ENCODE assay signal across 10 cellular contexts in the genomic region with DNA sequence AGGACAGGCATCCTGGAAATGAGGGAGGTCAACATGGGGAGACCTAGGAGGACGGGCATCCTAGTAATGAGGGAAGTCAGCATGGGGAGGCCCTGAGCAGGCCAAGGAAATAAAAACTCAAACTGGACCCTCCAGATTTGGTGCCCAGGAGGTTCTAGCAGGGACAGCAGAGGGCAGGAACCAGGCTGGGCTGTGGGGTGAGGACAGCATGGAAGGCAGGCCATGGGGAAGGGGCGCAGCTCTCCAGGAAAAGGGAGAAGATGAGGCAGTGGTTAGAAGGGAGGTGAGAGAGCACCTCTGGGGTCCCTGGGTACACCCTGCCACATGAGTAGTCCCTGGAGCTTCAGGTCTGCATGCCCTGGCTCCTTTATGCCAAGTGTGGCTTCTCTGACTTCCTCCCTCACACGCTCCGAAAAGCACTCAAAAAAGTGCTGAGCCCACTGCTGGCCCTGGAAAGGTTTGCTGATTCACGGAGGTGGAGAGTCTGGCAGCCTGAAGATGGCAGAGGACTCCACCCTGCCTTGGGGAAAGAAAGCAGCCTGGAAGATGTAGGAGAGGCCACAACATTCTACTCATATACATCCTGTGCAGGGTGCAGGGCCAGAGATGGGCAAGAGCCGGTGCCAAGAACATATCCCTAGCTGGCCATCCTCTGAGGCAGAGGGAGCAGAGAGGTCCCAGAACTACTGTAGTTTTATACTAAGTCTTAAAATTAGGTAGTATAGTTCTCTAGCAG.
DNase-seq lines count a peak whose midpoint lies in the region; ATAC-seq and TF ChIP-seq lines count a peak whose summit lies in the region.
"Had no signal": no experiment of that assay in that cellular context is flagged by ENCODE, and none has a peak within 500 bp of the region (broad histone marks: within the 10 kb centered on the region; RNA-seq: fewer than 3 reads in every experiment).

No MANE protein-coding gene starts in this region.

- H3K4me3 ChIP-seq in muscle layer of colon (ENCODE audit: low read depth in 1 of 2, low read length in 2 of 2) = peak overlapping the region in 1 of 2 donors; percentile 17
- H3K4me3 ChIP-seq: GM12878 had no signal

- no peaks in the 10 kb centered on the region for H3K36me3 Mint-ChIP-seq in natural killer cell treated with Interleukin-12 subunit alpha and Interleukin-12 subunit beta and Interleukin-15 and Interleukin-18, amount 100 ng/mL, for 72 hours
- H3K36me3 Mint-ChIP-seq in natural killer cell = no peaks in the 10 kb centered on the region
- H3K36me3 Mint-ChIP-seq in stimulated activated effector memory CD8-positive, alpha-beta T cell treated with anti-CD3 and anti-CD28 coated beads, Interleukin-12 subunit alpha, Interleukin-12 subunit beta, amount 100 ng/mL, for 72 hours = no peaks in the 10 kb centered on the region

- H3K9me3 Mint-ChIP-seq in natural killer cell treated with Interleukin-12 subunit alpha and Interleukin-12 subunit beta and Interleukin-15 and Interleukin-18, amount 100 ng/mL, for 72 hours = no peaks in the 10 kb centered on the region
- H3K9me3 Mint-ChIP-seq in natural killer cell = no peaks in the 10 kb centered on the region
- no peaks in the 10 kb centered on the region for H3K9me3 Mint-ChIP-seq in stimulated activated effector memory CD8-positive, alpha-beta T cell treated with anti-CD3 and anti-CD28 coated beads, Interleukin-12 subunit alpha, Interleukin-12 subunit beta, amount 100 ng/mL, for 72 hours

- no peaks in the 10 kb centered on the region for H3K9me3 ChIP-seq in muscle layer of colon (ENCODE audit: low read length)

- TF ChIP-seq CTCF in natural killer cell (IDR thresholded peaks at IDR 0.05) = no peak

- no peak overlapping the region for H3K4me3 Mint-ChIP-seq in natural killer cell treated with Interleukin-12 subunit alpha and Interleukin-12 subunit beta and Interleukin-15 and Interleukin-18, amount 100 ng/mL, for 72 hours
- no peak overlapping the region for H3K4me3 Mint-ChIP-seq in natural killer cell
- H3K4me3 Mint-ChIP-seq in stimulated activated effector memory CD8-positive, alpha-beta T cell treated with anti-CD3 and anti-CD28 coated beads, Interleukin-12 subunit alpha, Interleukin-12 subunit beta, amount 100 ng/mL, for 72 hours = no peak overlapping the region
- H3K4me3 Mint-ChIP-seq: B cell had no signal

- H3K27ac Mint-ChIP-seq in natural killer cell treated with Interleukin-12 subunit alpha and Interleukin-12 subunit beta and Interleukin-15 and Interleukin-18, amount 100 ng/mL, for 72 hours = no peak overlapping the region
- H3K27ac Mint-ChIP-seq in natural killer cell = no peak overlapping the region
- no peak overlapping the region for H3K27ac Mint-ChIP-seq in stimulated activated effector memory CD8-positive, alpha-beta T cell treated with anti-CD3 and anti-CD28 coated beads, Interleukin-12 subunit alpha, Interleukin-12 subunit beta, amount 100 ng/mL, for 72 hours
- H3K27ac Mint-ChIP-seq: B cell had no signal

- H3K9ac ChIP-seq in muscle layer of colon (ENCODE audit: low read length) = no peak overlapping the region

- H3K27me3 ChIP-seq in muscle layer of colon (ENCODE audit: control insufficient read depth in 1 of 2, insufficient read depth in 2 of 2, low read length in 2 of 2) = no peaks in the 10 kb centered on the region

- peaks cover 33% of the 10 kb centered on the region for H3K4me1 ChIP-seq in muscle layer of colon (ENCODE audit: insufficient read depth, low read length)

- peak overlapping the region; percentile 59 for H3K27ac ChIP-seq in epithelial cell of prostate
- H3K27ac ChIP-seq in muscle layer of colon (ENCODE audit: low read depth, low read length) = peak overlapping the region; percentile 36

- intact Hi-C loops in natural killer cell (cut with micrococcal nuclease) = no loop called here

- peaks cover 13% of the 10 kb centered on the region in 2 donors for H3K27me3 Mint-ChIP-seq in natural killer cell treated with Interleukin-12 subunit alpha and Interleukin-12 subunit beta and Interleukin-15 and Interleukin-18, amount 100 ng/mL, for 72 hours
- H3K27me3 Mint-ChIP-seq in natural killer cell (ENCODE audit: low read depth in 2 of 2) = peaks cover 11 to 41% of the 10 kb centered on the region in 2 donors

- no peaks in the 10 kb centered on the region for H3K36me3 ChIP-seq in muscle layer of colon (ENCODE audit: insufficient read depth, low read length)

- H3K4me1 Mint-ChIP-seq in natural killer cell treated with Interleukin-12 subunit alpha and Interleukin-12 subunit beta and Interleukin-15 and Interleukin-18, amount 100 ng/mL, for 72 hours (ENCODE audit: low read depth in 2 of 2) = peaks cover 4 to 7% of the 10 kb centered on the region in 2 donors
- peaks cover 3 to 4% of the 10 kb centered on the region in 2 donors for H3K4me1 Mint-ChIP-seq in natural killer cell
- H3K4me1 Mint-ChIP-seq in stimulated activated effector memory CD8-positive, alpha-beta T cell treated with anti-CD3 and anti-CD28 coated beads, Interleukin-12 subunit alpha, Interleukin-12 subunit beta, amount 100 ng/mL, for 72 hours = peaks cover 4% of the 10 kb centered on the region

- peak in 1 of 2 donors; percentile 8 for ATAC-seq in natural killer cell treated with Interleukin-12 subunit alpha and Interleukin-12 subunit beta and Interleukin-15 and Interleukin-18, amount 100 ng/mL, for 72 hours
- ATAC-seq in natural killer cell (no peak), HG03378 (IDR thresholded peaks at IDR 0.05; ENCODE audit: unreplicated experiment) (no peak)
- no peak for ATAC-seq in stimulated activated effector memory CD8-positive, alpha-beta T cell treated with anti-CD3 and anti-CD28 coated beads, Interleukin-12 subunit alpha, Interleukin-12 subunit beta, amount 100 ng/mL, for 72 hours
- ATAC-seq: GM12878 had no signal

- peak; percentile 45 for DNase-seq in natural killer cell treated with Interleukin-12 subunit alpha and Interleukin-12 subunit beta and Interleukin-15 and Interleukin-18, amount 100 ng/mL, for 72 hours (ENCODE audit: low spot score)
- DNase-seq in natural killer cell (no peak), epithelial cell of prostate (ENCODE audit: low read depth, low spot score) (no peak), Ammon's horn (ENCODE audit: low spot score) (no peak)
- DNase-seq in stimulated activated effector memory CD8-positive, alpha-beta T cell treated with anti-CD3 and anti-CD28 coated beads, Interleukin-12 subunit alpha, Interleukin-12 subunit beta, amount 100 ng/mL, for 72 hours (ENCODE audit: low spot score in 2 of 2) = no peak
- DNase-seq in activated CD4-positive, CD25-positive, alpha-beta regulatory T cell (lab: John Stamatoyannopoulos, UW) = no peak
